ENCODE assay signal across 1 cellular context in the genomic region with DNA sequence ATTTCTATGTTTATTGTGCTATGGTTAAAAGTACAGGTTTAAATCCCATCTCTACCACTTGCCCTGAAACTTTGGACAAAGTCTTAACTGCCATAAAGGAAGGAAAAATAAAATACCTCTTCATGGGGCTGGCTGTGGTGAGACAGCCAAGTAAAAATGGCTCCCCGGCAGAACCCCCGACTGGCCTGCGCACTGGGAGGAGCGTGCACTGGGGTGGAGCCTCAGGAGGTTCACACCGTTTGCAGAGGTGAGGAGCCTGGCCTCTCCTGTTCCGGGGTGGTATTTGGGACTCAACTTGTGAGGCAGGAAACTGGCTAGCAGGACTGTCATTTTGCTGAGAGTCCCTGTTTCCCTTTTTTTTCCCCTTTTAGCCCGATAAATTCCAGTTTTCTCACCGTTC.
TF ChIP-seq lines count a peak whose summit lies in the region.

No MANE protein-coding gene starts in this region.

TF ChIP-seq in GM23338, 12 proteins besides CTCF, POLR2A, EP300 and RAD21 (continued from another document):
- no peak for TF ChIP-seq ZNF114 (CRISPR knock-in tag; IDR thresholded peaks at IDR 0.05)
- no peak for TF ChIP-seq ZNF331 (CRISPR knock-in tag; IDR thresholded peaks at IDR 0.05; ENCODE audit: low read depth)
